Comparison of ENCODE assay signal across 10 cellular contexts in the genomic region with DNA sequence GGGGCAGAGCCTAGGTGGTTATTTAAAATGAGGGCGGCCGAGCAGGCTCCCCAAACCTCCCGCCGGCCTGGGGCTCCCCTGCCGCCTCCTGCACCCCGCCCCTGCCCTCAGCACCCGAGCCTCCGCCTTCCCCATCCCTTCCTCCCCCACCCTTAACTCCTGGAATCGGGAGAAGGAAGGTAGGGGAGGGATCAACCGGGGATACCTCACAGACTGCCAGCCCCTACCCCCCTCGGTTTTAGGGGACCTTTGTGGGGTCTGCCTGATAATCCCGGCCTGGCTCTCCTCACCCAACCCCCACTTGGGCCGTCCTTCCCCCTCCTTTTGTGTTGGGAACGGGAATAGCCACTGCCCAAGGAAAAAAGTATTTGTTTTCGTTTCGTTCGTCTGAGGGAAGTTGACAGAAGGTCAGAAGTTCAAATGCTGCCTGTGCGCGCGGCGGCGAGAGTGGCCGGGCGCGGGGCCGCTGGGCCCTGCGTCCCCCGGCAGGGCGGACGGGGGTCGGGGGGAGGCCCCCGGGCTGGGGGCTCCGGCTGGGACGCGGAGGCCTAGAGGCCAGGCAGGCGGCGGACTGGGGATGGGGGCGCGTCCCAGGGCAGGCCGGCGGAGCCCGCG. TPM values are rescaled to one million over a fixed set of nuclear protein-coding genes. Genes with fewer than 3 reads are reported as not detected.
DNase-seq lines count a peak whose midpoint lies in the region; ATAC-seq and TF ChIP-seq lines count a peak whose summit lies in the region.
"Had no signal": no experiment of that assay in that cellular context is flagged by ENCODE, and none has a peak within 500 bp of the region (broad histone marks: within the 10 kb centered on the region; RNA-seq: fewer than 3 reads in every experiment).

No MANE protein-coding gene starts in this region.

- no peak overlapping the region for H2BK120ac ChIP-seq in trophoblast cell (ENCODE audit: insufficient read depth, low read length, poor library complexity)

- no peak overlapping the region for H3K18ac ChIP-seq in trophoblast cell (ENCODE audit: low read length)

- CTCF ChIA-PET in WTC11 (lab: Charles Lee): no interaction called here

- H3K23ac ChIP-seq in trophoblast cell (ENCODE audit: low read length): no peak overlapping the region

- H3K27me3 Mint-ChIP-seq in WTC11 (ENCODE audit: low read depth): peaks cover 95% of the 10 kb centered on the region

- no peak overlapping the region for H4K8ac ChIP-seq in trophoblast cell (ENCODE audit: low read depth, low read length)

- H3K9ac ChIP-seq in iPS-18a (ENCODE audit: low read length) (no peak overlapping the region), trophoblast cell (ENCODE audit: low read length) (no peak overlapping the region)

- H3K4ac ChIP-seq in trophoblast cell (ENCODE audit: low read depth, low read length): no peak overlapping the region

- H3K4me3 Mint-ChIP-seq in WTC11: peak overlapping the region; percentile 68

- H2BK5ac ChIP-seq in trophoblast cell (ENCODE audit: low read depth, low read length, poor library complexity): no peak overlapping the region

- no peaks in the 10 kb centered on the region for H3K36me3 Mint-ChIP-seq in WTC11

- no peak overlapping the region for H2AK5ac ChIP-seq in trophoblast cell (ENCODE audit: low read length)

- POLR2A ChIA-PET in WTC11 (lab: Charles Lee): no interaction called here

- no peaks in the 10 kb centered on the region for H3K79me1 ChIP-seq in trophoblast cell (ENCODE audit: low read length)

- DNase-seq in Caki2 (ENCODE audit: low read depth) (peak; percentile 72), WTC11 (ENCODE audit: low spot score) (no peak), trophoblast cell (no peak), NCI-H1417 (lab: John Stamatoyannopoulos, UW) (no peak)
- DNase-seq: CD4-positive, alpha-beta T cell; occipital lobe had no signal

- no CpG with 5 or more reads among the region's 43 CpGs for WGBS in trophoblast cell (ENCODE audit: extremely low coverage, insufficient coverage, insufficient read length)

- no peaks in the 10 kb centered on the region for H3K79me2 ChIP-seq in trophoblast cell (ENCODE audit: control insufficient read depth, insufficient read depth, low read length, poor library complexity)

- H3K4me3 ChIP-seq in iPS-18a (ENCODE audit: low read length): peak overlapping the region; percentile 29
- H3K4me3 ChIP-seq in trophoblast cell (ENCODE audit: low read depth, low read length): no peak overlapping the region

- in situ Hi-C loops in Caki2 (cut with HindIII; ENCODE audit: low pct_unique_long_range_greater_than_20kb, low sequenced_read_pairs): no loop called here

- H2AFZ ChIP-seq in trophoblast cell (ENCODE audit: insufficient read depth, low read length, poor library complexity): no peak overlapping the region

- peak overlapping the region; percentile 68 for H3K4me2 ChIP-seq in trophoblast cell (ENCODE audit: low read length)

- H3K27ac ChIP-seq in iPS-18a (ENCODE audit: low read length) (no peak overlapping the region), trophoblast cell (ENCODE audit: low read depth, low read length) (no peak overlapping the region)

- TF ChIP-seq CTCF in WTC11 (IDR thresholded peaks at IDR 0.05): no peak

- peaks cover 100% of the 10 kb centered on the region for H3K27me3 ChIP-seq in iPS-18a (ENCODE audit: control insufficient read depth, insufficient read depth, low read length)
- peaks cover 83% of the 10 kb centered on the region for H3K27me3 ChIP-seq in trophoblast cell (ENCODE audit: insufficient read depth, low read length)

- H3K4me1 Mint-ChIP-seq in WTC11: peaks cover 60% of the 10 kb centered on the region

- H4K91ac ChIP-seq in trophoblast cell (ENCODE audit: low read depth, low read length): no peak overlapping the region

- no peak overlapping the region for H4K12ac ChIP-seq in trophoblast cell (ENCODE audit: low read depth, low read length)

- H3K9me3 ChIP-seq in iPS-18a (ENCODE audit: control insufficient read depth, low read depth, low read length) (no peaks in the 10 kb centered on the region), trophoblast cell (ENCODE audit: insufficient read depth, low read depth, low read length) (peaks cover 7% of the 10 kb centered on the region)

- ATAC-seq in WTC11: no peak
- ATAC-seq in GM19463 (IDR thresholded peaks at IDR 0.05; ENCODE audit: unreplicated experiment): no peak
- no peak for ATAC-seq in HG03097 (IDR thresholded peaks at IDR 0.05; ENCODE audit: low FRiP score, unreplicated experiment)
- no peak for ATAC-seq in HG02759 (IDR thresholded peaks at IDR 0.05; ENCODE audit: unreplicated experiment)

- H3K36me3 ChIP-seq in iPS-18a (ENCODE audit: control insufficient read depth, low read depth, low read length) (no peaks in the 10 kb centered on the region), trophoblast cell (ENCODE audit: control insufficient read depth in 1 of 2, insufficient read depth in 2 of 2, low read length in 2 of 2) (no peaks in the 10 kb centered on the region)

- no peak overlapping the region for H2BK12ac ChIP-seq in trophoblast cell (ENCODE audit: low read length)

- no peaks in the 10 kb centered on the region for H3K4me1 ChIP-seq in iPS-18a (ENCODE audit: control insufficient read depth, low read depth, low read length)
- H3K4me1 ChIP-seq in trophoblast cell (ENCODE audit: control insufficient read depth in 1 of 2, insufficient read depth in 2 of 2, low read length in 2 of 2): peaks cover 20 to 28% of the 10 kb centered on the region in 2 experiments

- no peak overlapping the region for H3K27ac Mint-ChIP-seq in WTC11
- H3K27ac Mint-ChIP-seq: CD4-positive, alpha-beta T cell had no signal

- H3K14ac ChIP-seq in trophoblast cell (ENCODE audit: low read length): no peak overlapping the region

- H3K9me3 Mint-ChIP-seq in WTC11: no peaks in the 10 kb centered on the region
- H3K9me3 Mint-ChIP-seq: CD4-positive, alpha-beta T cell had no signal

TF ChIP-seq in WTC11, 78 proteins besides CTCF, POLR2A, EP300 and RAD21:
- TF ChIP-seq ATF1 (CRISPR knock-in tag; IDR thresholded peaks at IDR 0.05): no peak
- TF ChIP-seq, protein P1, sequence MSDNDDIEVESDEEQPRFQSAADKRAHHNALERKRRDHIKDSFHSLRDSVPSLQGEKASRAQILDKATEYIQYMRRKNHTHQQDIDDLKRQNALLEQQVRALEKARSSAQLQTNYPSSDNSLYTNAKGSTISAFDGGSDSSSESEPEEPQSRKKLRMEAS (CRISPR knock-in tag; IDR thresholded peaks at IDR 0.05): no peak
- TF ChIP-seq, protein P2, sequence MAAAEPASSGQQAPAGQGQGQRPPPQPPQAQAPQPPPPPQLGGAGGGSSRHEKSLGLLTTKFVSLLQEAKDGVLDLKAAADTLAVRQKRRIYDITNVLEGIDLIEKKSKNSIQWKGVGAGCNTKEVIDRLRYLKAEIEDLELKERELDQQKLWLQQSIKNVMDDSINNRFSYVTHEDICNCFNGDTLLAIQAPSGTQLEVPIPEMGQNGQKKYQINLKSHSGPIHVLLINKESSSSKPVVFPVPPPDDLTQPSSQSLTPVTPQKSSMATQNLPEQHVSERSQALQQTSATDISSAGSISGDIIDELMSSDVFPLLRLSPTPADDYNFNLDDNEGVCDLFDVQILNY (CRISPR knock-in tag; IDR thresholded peaks at IDR 0.05): no peak
- TF ChIP-seq ZNF396 (CRISPR knock-in tag; IDR thresholded peaks at IDR 0.05; ENCODE audit: borderline replicate concordance): no peak
- no peak for TF ChIP-seq NFE2L1 (CRISPR knock-in tag; IDR thresholded peaks at IDR 0.05)
- TF ChIP-seq, protein P3, sequence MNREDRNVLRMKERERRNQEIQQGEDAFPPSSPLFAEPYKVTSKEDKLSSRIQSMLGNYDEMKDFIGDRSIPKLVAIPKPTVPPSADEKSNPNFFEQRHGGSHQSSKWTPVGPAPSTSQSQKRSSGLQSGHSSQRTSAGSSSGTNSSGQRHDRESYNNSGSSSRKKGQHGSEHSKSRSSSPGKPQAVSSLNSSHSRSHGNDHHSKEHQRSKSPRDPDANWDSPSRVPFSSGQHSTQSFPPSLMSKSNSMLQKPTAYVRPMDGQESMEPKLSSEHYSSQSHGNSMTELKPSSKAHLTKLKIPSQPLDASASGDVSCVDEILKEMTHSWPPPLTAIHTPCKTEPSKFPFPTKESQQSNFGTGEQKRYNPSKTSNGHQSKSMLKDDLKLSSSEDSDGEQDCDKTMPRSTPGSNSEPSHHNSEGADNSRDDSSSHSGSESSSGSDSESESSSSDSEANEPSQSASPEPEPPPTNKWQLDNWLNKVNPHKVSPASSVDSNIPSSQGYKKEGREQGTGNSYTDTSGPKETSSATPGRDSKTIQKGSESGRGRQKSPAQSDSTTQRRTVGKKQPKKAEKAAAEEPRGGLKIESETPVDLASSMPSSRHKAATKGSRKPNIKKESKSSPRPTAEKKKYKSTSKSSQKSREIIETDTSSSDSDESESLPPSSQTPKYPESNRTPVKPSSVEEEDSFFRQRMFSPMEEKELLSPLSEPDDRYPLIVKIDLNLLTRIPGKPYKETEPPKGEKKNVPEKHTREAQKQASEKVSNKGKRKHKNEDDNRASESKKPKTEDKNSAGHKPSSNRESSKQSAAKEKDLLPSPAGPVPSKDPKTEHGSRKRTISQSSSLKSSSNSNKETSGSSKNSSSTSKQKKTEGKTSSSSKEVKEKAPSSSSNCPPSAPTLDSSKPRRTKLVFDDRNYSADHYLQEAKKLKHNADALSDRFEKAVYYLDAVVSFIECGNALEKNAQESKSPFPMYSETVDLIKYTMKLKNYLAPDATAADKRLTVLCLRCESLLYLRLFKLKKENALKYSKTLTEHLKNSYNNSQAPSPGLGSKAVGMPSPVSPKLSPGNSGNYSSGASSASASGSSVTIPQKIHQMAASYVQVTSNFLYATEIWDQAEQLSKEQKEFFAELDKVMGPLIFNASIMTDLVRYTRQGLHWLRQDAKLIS (CRISPR knock-in tag; IDR thresholded peaks at IDR 0.05; ENCODE audit: borderline replicate concordance): no peak
- no peak for TF ChIP-seq ELF4 (CRISPR knock-in tag; IDR thresholded peaks at IDR 0.05; ENCODE audit: low read depth)

RNA-seq across cellular contexts. Expression of a gene that starts 2.8 kb away (rescaled TPM):
- 8.7 and 18.5 TPM in 2 replicates for total RNA-seq in Caki2 (2014; rRNA removed; shearing (Covaris generic); ENCODE audit: low replicate concordance)
- 0.05 to 0.37 TPM (median 0.26 TPM) in 3 replicates for total RNA-seq in WTC11 (2021)
- polyA plus RNA-seq in trophoblast cell (2013): 0.03 TPM in 1 of 2 replicates, not detected in the other
- total RNA-seq: CD4-positive, alpha-beta T cell had no signal
